10 cellular contexts compared by ENCODE assay signal in genomic region chr5:9851458-9851857, GRCh38.
DNase-seq lines count a peak whose midpoint lies in the region; ATAC-seq and TF ChIP-seq lines count a peak whose summit lies in the region.
"Had no signal": no experiment of that assay in that cellular context is flagged by ENCODE, and none has a peak within 500 bp of the region (broad histone marks: within the 10 kb centered on the region; RNA-seq: fewer than 3 reads in every experiment).

No MANE protein-coding gene starts in this region.

- H3K9me3 Mint-ChIP-seq in progenitor cell of endocrine pancreas (ENCODE audit: low read depth), result peaks cover 2% of the 10 kb centered on the region
- H3K9me3 Mint-ChIP-seq: H9 had no signal

- no peak overlapping the region for H3K27ac ChIP-seq in Panc1 (ENCODE audit: low read length)
- no peak overlapping the region for H3K27ac ChIP-seq in epithelial cell of prostate

- DNase-seq in ELR (ENCODE audit: low read depth), result peak; percentile 96
- DNase-seq in Panc1 (ENCODE audit: low read depth, low spot score), result no peak
- DNase-seq in epithelial cell of prostate (ENCODE audit: low read depth, low spot score), result peak; percentile 3
- DNase-seq in progenitor cell of endocrine pancreas (ENCODE audit: low spot score, unreplicated experiment), result no peak
- DNase-seq in activated CD4-positive, alpha-beta T cell treated with anti-CD3 and anti-CD28 coated beads, Interleukin-2, amount 50 U/mL, for 1 hour, result no peak
- no peak for DNase-seq in NCI-H446 treated with DMSO at 0.1 percent for 48 hours (lab: John Stamatoyannopoulos, UW)
- DNase-seq: H9; NK-92 treated with Interleukin-12 subunit alpha and Interleukin-12 subunit beta, amount 100 ng/mL, for 24 hours had no signal

- in situ Hi-C loops in Panc1 (cut with HindIII; ENCODE audit: low pct_unique_long_range_greater_than_20kb, low sequenced_read_pairs), result no loop called here

- H3K27me3 ChIP-seq in Panc1 (ENCODE audit: control insufficient read depth, insufficient read depth, low read length), result no peaks in the 10 kb centered on the region

- BruUV-seq in Panc1 (replicated peaks; lab: Mats Ljungman, UMichigan), result no TSS peak

- no peaks in the 10 kb centered on the region for H3K4me1 ChIP-seq in Panc1 (ENCODE audit: control insufficient read depth, insufficient read depth, low read length)

- no peak overlapping the region for H3K4me3 Mint-ChIP-seq in progenitor cell of endocrine pancreas (ENCODE audit: low read depth)
- H3K4me3 Mint-ChIP-seq: H9 had no signal

- no peaks in the 10 kb centered on the region for H3K36me3 ChIP-seq in Panc1 (ENCODE audit: control insufficient read depth, insufficient read depth, low read length)

- no peak overlapping the region for H3K27ac Mint-ChIP-seq in progenitor cell of endocrine pancreas
- H3K27ac Mint-ChIP-seq: H9 had no signal

- H3K36me3 Mint-ChIP-seq in progenitor cell of endocrine pancreas (ENCODE audit: insufficient read depth), result no peaks in the 10 kb centered on the region

- CTCF ChIA-PET in Panc1 (lab: Charles Lee), result interaction anchor here (0.5 kb wide), 1 partner anchor 143 kb away, joined by 3 read pairs; no protein-coding TSS in a partner anchor

- POLR2A ChIA-PET in Panc1 (lab: Charles Lee), result no interaction called here

- ATAC-seq in Panc1 (no peak; the same call in 1 of the 2 replicates), GM19035 (IDR thresholded peaks at IDR 0.05; ENCODE audit: unreplicated experiment) (no peak), GM21717 (IDR thresholded peaks at IDR 0.05; ENCODE audit: unreplicated experiment) (no peak)

- no peaks in the 10 kb centered on the region for H3K27me3 Mint-ChIP-seq in progenitor cell of endocrine pancreas

- TF ChIP-seq CTCF in Panc1 (IDR thresholded peaks at IDR 0.05) (peak; percentile 37; the same call in 1 of the 2 replicates), progenitor cell of endocrine pancreas (IDR thresholded peaks at IDR 0.05; ENCODE audit: unreplicated experiment) (peak; percentile 18)

- intact Hi-C loops in Panc1 (cut with micrococcal nuclease; ENCODE audit: unreplicated experiment), result no loop called here

- H3K9me3 ChIP-seq in Panc1 (ENCODE audit: control insufficient read depth, insufficient read depth, low read depth, low read length), result no peaks in the 10 kb centered on the region

- no peaks in the 10 kb centered on the region for H3K4me1 Mint-ChIP-seq in progenitor cell of endocrine pancreas (ENCODE audit: low read depth)
- H3K4me1 Mint-ChIP-seq: H9 had no signal

- H3K4me3 ChIP-seq in Panc1 (ENCODE audit: low read depth in 2 of 2, low read length in 2 of 2), result no peak overlapping the region

Comparison
In these comparisons a context has a peak if more than half of its experiments do, and no peak if none do; other contexts are left out.
1. DNase-seq: peak in ELR (single experiment) and epithelial cell of prostate (single experiment); none in Panc1 (single experiment), progenitor cell of endocrine pancreas (single experiment), activated CD4-positive, alpha-beta T cell treated with anti-CD3 and anti-CD28 coated beads, Interleukin-2, amount 50 U/mL, for 1 hour (single experiment) and NCI-H446 treated with DMSO at 0.1 percent for 48 hours (single experiment).